1 cellular context compared by ENCODE assay signal in the genomic region with DNA sequence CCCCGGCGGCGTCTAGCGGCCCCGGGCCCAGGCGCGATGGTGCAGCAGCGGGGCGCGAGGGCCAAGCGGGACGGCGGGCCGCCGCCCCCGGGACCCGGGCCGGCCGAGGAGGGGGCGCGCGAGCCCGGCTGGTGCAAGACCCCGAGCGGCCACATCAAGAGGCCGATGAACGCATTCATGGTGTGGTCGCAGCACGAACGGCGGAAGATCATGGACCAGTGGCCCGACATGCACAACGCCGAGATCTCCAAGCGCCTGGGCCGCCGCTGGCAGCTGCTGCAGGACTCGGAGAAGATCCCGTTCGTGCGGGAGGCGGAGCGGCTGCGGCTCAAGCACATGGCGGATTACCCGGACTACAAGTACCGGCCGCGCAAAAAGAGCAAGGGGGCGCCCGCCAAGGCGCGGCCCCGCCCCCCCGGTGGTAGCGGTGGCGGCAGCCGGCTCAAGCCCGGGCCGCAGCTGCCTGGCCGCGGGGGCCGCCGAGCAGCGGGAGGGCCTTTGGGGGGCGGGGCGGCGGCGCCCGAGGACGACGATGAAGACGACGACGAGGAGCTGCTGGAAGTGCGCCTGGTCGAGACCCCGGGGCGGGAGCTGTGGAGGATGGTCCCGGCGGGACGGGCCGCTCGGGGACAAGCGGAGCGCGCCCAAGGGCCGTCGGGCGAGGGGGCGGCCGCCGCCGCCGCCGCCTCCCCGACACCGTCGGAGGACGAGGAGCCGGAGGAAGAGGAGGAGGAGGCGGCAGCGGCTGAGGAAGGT.
A peak's percentile ranks its signal among the peaks of the same experiment; 100 is the strongest.
TF ChIP-seq lines count a peak whose summit lies in the region.

No MANE protein-coding gene starts in this region.

TF ChIP-seq in GM23338, 12 proteins besides CTCF, POLR2A, EP300 and RAD21:
- TF ChIP-seq, protein P1, sequence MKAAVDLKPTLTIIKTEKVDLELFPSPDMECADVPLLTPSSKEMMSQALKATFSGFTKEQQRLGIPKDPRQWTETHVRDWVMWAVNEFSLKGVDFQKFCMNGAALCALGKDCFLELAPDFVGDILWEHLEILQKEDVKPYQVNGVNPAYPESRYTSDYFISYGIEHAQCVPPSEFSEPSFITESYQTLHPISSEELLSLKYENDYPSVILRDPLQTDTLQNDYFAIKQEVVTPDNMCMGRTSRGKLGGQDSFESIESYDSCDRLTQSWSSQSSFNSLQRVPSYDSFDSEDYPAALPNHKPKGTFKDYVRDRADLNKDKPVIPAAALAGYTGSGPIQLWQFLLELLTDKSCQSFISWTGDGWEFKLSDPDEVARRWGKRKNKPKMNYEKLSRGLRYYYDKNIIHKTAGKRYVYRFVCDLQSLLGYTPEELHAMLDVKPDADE (IDR thresholded peaks at IDR 0.05), result 0 out of 2 replicates have a peak, but pooled peaks have one; percentile 20
- TF ChIP-seq EZH2 (IDR thresholded peaks at IDR 0.05; ENCODE audit: low read depth, unreplicated experiment), result no peak
